Comparison of ENCODE assay signal across 17 cellular contexts in genomic region chr2:226338825-226339224, GRCh38.
"Had no signal": no experiment of that assay in that cellular context is flagged by ENCODE, and none has a peak within 500 bp of the region (broad histone marks: within the 10 kb centered on the region; RNA-seq: fewer than 3 reads in every experiment).

No MANE protein-coding gene starts in this region.

- H3K4me1 Mint-ChIP-seq: naive B cell; stimulated activated naive CD8-positive, alpha-beta T cell treated with anti-CD3 and anti-CD28 coated beads, Interleukin-15, amount 100 ng/mL, for 72 hours had no signal

- H3K4me3 Mint-ChIP-seq: activated T-helper 1 cell treated with anti-CD3 and anti-CD28 coated beads, Interleukin-12 subunit alpha, Interleukin-12 subunit beta, Interleukin-2, Interleukin-4 antibody, amounts not matched to agents 30 ng/mL and 10 ng/mL and 1 ng/mL, durations not matched to agents 14 hours and 24 hours and 36 hours; naive B cell; stimulated activated naive CD8-positive, alpha-beta T cell treated with anti-CD3 and anti-CD28 coated beads, Interleukin-15, amount 100 ng/mL, for 72 hours; T-helper 2 cell treated with Interferon-gamma antibody and Interleukin-4, amounts not matched to agents 5 μg/mL and 100 μg/mL, for 36 hours had no signal

- DNase-seq: activated CD4-positive, alpha-beta T cell treated with anti-CD3 and anti-CD28 coated beads, Interleukin-2, amount 50 U/mL, for 4 hours; activated gamma-delta T cell treated with Interleukin-2 at 50 U/mL for 16 hours; body of pancreas; caudate nucleus; dorsolateral prefrontal cortex; hypothalamus; left ventricle myocardium superior; naive B cell; right cardiac atrium; stimulated activated CD4-positive, alpha-beta T cell treated with anti-CD3 and anti-CD28 coated beads, Interleukin-15, amount 100 ng/mL, for 24 hours; stimulated activated CD4-positive, alpha-beta T cell treated with anti-CD3 and anti-CD28 coated beads, Interleukin-2, amount 100 ng/mL, for 48 hours; stimulated activated naive CD8-positive, alpha-beta T cell treated with anti-CD3 and anti-CD28 coated beads, Interleukin-15, amount 100 ng/mL, for 72 hours; transverse colon; uterus had no signal

- H3K27me3 Mint-ChIP-seq: naive B cell; stimulated activated naive CD8-positive, alpha-beta T cell treated with anti-CD3 and anti-CD28 coated beads, Interleukin-15, amount 100 ng/mL, for 72 hours had no signal

- H3K9me3 Mint-ChIP-seq: activated naive CD4-positive, alpha-beta T cell treated with anti-CD3 and anti-CD28 coated beads, Interleukin-2, amount 50 U/mL, for 72 hours; activated T-helper 1 cell treated with anti-CD3 and anti-CD28 coated beads, Interleukin-12 subunit alpha, Interleukin-12 subunit beta, Interleukin-2, Interleukin-4 antibody, amounts not matched to agents 30 ng/mL and 10 ng/mL and 1 ng/mL, durations not matched to agents 14 hours and 24 hours and 36 hours; naive B cell; stimulated activated naive CD8-positive, alpha-beta T cell treated with anti-CD3 and anti-CD28 coated beads, Interleukin-15, amount 100 ng/mL, for 72 hours; T-helper 2 cell treated with Interferon-gamma antibody and Interleukin-4, amounts not matched to agents 5 μg/mL and 100 μg/mL, for 36 hours had no signal

- H3K36me3 Mint-ChIP-seq: activated naive CD4-positive, alpha-beta T cell treated with anti-CD3 and anti-CD28 coated beads, Interleukin-2, amount 50 U/mL, for 72 hours; naive B cell had no signal

- ATAC-seq: activated naive CD4-positive, alpha-beta T cell treated with anti-CD3 and anti-CD28 coated beads, Interleukin-2, amount 50 U/mL, for 72 hours; body of pancreas; stimulated activated naive CD8-positive, alpha-beta T cell treated with anti-CD3 and anti-CD28 coated beads, Interleukin-15, amount 100 ng/mL, for 72 hours had no signal

- H3K27ac Mint-ChIP-seq: activated naive CD4-positive, alpha-beta T cell treated with anti-CD3 and anti-CD28 coated beads, Interleukin-2, amount 50 U/mL, for 72 hours; activated T-helper 1 cell treated with anti-CD3 and anti-CD28 coated beads, Interleukin-12 subunit alpha, Interleukin-12 subunit beta, Interleukin-2, Interleukin-4 antibody, amounts not matched to agents 30 ng/mL and 10 ng/mL and 1 ng/mL, durations not matched to agents 14 hours and 24 hours and 36 hours; naive B cell; stimulated activated naive CD8-positive, alpha-beta T cell treated with anti-CD3 and anti-CD28 coated beads, Interleukin-15, amount 100 ng/mL, for 72 hours; T-helper 2 cell treated with Interferon-gamma antibody and Interleukin-4, amounts not matched to agents 5 μg/mL and 100 μg/mL, for 36 hours had no signal
